Comparison of ENCODE assay signal across 13 cellular contexts in the genomic region with DNA sequence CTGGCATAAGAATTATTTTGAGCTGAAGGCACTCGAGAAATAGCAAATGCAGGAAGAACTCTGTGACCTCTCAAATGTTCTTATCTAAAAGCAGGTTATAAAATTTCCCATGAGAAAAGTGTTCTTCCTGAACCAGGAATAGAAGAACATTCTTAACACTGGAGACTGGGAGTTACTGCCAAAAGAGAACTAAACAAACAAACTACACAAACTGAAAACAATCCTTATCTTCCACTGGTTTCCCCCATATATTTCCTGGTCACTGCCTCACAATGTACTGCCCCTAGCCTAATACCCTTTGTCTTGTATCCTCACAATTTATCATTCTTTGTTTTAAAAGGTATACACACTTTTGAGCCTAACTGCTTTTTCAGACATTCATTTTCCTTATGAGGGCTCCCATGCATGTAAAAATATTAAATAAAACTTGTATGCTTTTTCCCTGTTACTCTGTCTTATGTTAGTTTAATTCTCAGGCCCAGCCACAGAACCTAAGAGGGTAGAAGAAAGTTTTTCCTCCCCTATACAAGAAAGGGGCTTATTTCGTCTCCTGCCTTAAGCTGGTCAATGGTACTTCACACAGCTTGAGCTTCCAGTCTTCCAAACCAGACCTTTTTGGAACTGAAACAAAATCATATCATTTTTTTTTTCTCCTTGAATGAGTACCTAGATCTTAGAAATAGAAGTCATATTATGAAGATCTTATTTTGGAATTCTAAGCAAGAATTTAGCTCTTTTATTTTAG.
DNase-seq lines count a peak whose midpoint lies in the region; ATAC-seq, FAIRE-seq and TF ChIP-seq lines count a peak whose summit lies in the region.
"Had no signal": no experiment of that assay in that cellular context is flagged by ENCODE, and none has a peak within 500 bp of the region (broad histone marks: within the 10 kb centered on the region; RNA-seq: fewer than 3 reads in every experiment).

No MANE protein-coding gene starts in this region.

- H3K36me3 Mint-ChIP-seq in stimulated activated naive B cell treated with anti-CD40 and anti-IgM and Interleukin-4, amounts not matched to agents 10 μg/mL and 1 μg/mL and 100 μg/mL, for 72 hours = no peaks in the 10 kb centered on the region

- H3K36me3 ChIP-seq in liver (ENCODE audit: control insufficient read depth in 4 of 4, insufficient read depth in 3 of 4, low read depth in 1 of 4, low read length in 3 of 4) (no peaks in the 10 kb centered on the region), HepG2 (replicated peaks in 1 of 2; ENCODE audit: control insufficient read depth in 1 of 2, insufficient read depth in 2 of 2, low read length in 2 of 2) (no peaks in the 10 kb centered on the region), KMS-11 (ENCODE audit: insufficient read depth) (no peaks in the 10 kb centered on the region), H7 (replicated peaks; ENCODE audit: control insufficient read depth, insufficient read depth, low read length) (no peaks in the 10 kb centered on the region)
- H3K36me3 ChIP-seq: HAP-1, left lung had no signal

- POLR2A ChIA-PET in HepG2 (lab: Yijun Ruan, JAX) = no interaction called here

- TF ChIP-seq EP300 in HepG2 (IDR thresholded peaks at IDR 0.05; ENCODE audit: low read depth in 2 of 2, low read length in 2 of 2) (no peak), HepG2 (CRISPR knock-in tag; IDR thresholded peaks at IDR 0.05; ENCODE audit: borderline replicate concordance) (no peak)

- no peak overlapping the region for H3K9ac ChIP-seq in liver (ENCODE audit: low read depth in 1 of 2, low read length in 2 of 2)
- no peak overlapping the region for H3K9ac ChIP-seq in HepG2 (ENCODE audit: insufficient read depth, low read depth, low read length)
- H3K9ac ChIP-seq in KMS-11 = no peak overlapping the region

- 70% methylated on average over 2 of the region's 2 CpGs for WGBS in liver
- 0% methylated on average over 2 of the region's 2 CpGs for WGBS in HepG2 (ENCODE audit: low lambda C conversion rate)

- in situ Hi-C loops in HepG2 (cut with HindIII; ENCODE audit: extremely low pct_ligation_motif_present, low pct_unique_long_range_greater_than_20kb) = no loop called here

- no peak overlapping the region for H3K4me3 Mint-ChIP-seq in stimulated activated naive B cell treated with anti-CD40 and anti-IgM and Interleukin-4, amounts not matched to agents 10 μg/mL and 1 μg/mL and 100 μg/mL, for 72 hours

- TF ChIP-seq CTCF in liver (IDR thresholded peaks at IDR 0.05; ENCODE audit: low read depth, low read length, missing input control) = no peak
- TF ChIP-seq CTCF in HepG2 (CRISPR knock-in tag; IDR thresholded peaks at IDR 0.05) = no peak
- no peak for TF ChIP-seq CTCF in KMS-11 (conservative IDR thresholded peaks at IDR 0.05; ENCODE audit: low read depth, low read length)

- H3K9me3 ChIP-seq in liver (ENCODE audit: control insufficient read depth in 4 of 4, low read length in 3 of 4) (no peaks in the 10 kb centered on the region), HepG2 (ENCODE audit: low read length) (no peaks in the 10 kb centered on the region)
- H3K9me3 ChIP-seq: HAP-1 had no signal

- H3K27me3 Mint-ChIP-seq in stimulated activated naive B cell treated with anti-CD40 and anti-IgM and Interleukin-4, amounts not matched to agents 10 μg/mL and 1 μg/mL and 100 μg/mL, for 72 hours = no peaks in the 10 kb centered on the region

- no peak overlapping the region for H2AFZ ChIP-seq in HepG2 (ENCODE audit: low read length)
- H2AFZ ChIP-seq in KMS-11 (ENCODE audit: low read depth) = peak overlapping the region; percentile 6; the same call in 1 of the 2 replicates

- TF ChIP-seq RAD21 in liver (IDR thresholded peaks at IDR 0.05) = no peak
- no peak for TF ChIP-seq RAD21 in HepG2 (CRISPR knock-in tag; IDR thresholded peaks at IDR 0.05)

- H3K4me1 ChIP-seq in liver (ENCODE audit: control insufficient read depth in 4 of 4, insufficient read depth in 4 of 4, low read length in 3 of 4) (no peaks in the 10 kb centered on the region), HepG2 (ENCODE audit: insufficient read depth, low read length) (no peaks in the 10 kb centered on the region), KMS-11 (ENCODE audit: low read depth, poor library complexity, severe bottlenecking) (peaks cover 42% of the 10 kb centered on the region)
- H3K4me1 ChIP-seq: foreskin keratinocyte, HAP-1, left lung had no signal

- no peak for TF ChIP-seq POLR2A in HepG2 (IDR thresholded peaks at IDR 0.05; ENCODE audit: insufficient read depth in 1 of 2, low read depth in 2 of 2, low read length in 2 of 2)

- H3K4me1 Mint-ChIP-seq in stimulated activated naive B cell treated with anti-CD40 and anti-IgM and Interleukin-4, amounts not matched to agents 10 μg/mL and 1 μg/mL and 100 μg/mL, for 72 hours = peaks cover 20 to 44% of the 10 kb centered on the region in 2 donors

- FAIRE-seq in HepG2 (lab: Jason Lieb, UNC) = no peak

- H3K27me3 ChIP-seq in liver (ENCODE audit: control insufficient read depth in 4 of 4, insufficient read depth in 4 of 4, low read length in 3 of 4) = no peaks in the 10 kb centered on the region
- H3K27me3 ChIP-seq in HepG2 (ENCODE audit: control insufficient read depth in 1 of 2, insufficient read depth in 2 of 2, low read length in 2 of 2) = no peaks in the 10 kb centered on the region
- H3K27me3 ChIP-seq in KMS-11 (ENCODE audit: insufficient read depth, low read depth) = no peaks in the 10 kb centered on the region
- no peaks in the 10 kb centered on the region for H3K27me3 ChIP-seq in H7 (ENCODE audit: control insufficient read depth, insufficient read depth, low read length)
- H3K27me3 ChIP-seq: foreskin keratinocyte, left lung had no signal

- no peak for DNase-seq in HepG2 (ENCODE audit: low spot score)
- DNase-seq in stimulated activated naive B cell treated with anti-CD40 and anti-IgM and Interleukin-4, amounts not matched to agents 10 μg/mL and 1 μg/mL and 100 μg/mL, for 72 hours = no peak
- DNase-seq in NCI-H128 (lab: John Stamatoyannopoulos, UW; ENCODE audit: unreplicated experiment) = no peak
- no peak for DNase-seq in H7
- DNase-seq in stimulated activated CD4-positive, alpha-beta T cell treated with anti-CD3 and anti-CD28 coated beads, Interleukin-15, amount 100 ng/mL, for 24 hours = no peak
- DNase-seq: foreskin keratinocyte, left lung, NCI-H524, SW 1271 had no signal

- H3K79me2 ChIP-seq in HepG2 (ENCODE audit: insufficient read depth, low read length) = no peaks in the 10 kb centered on the region
- no peaks in the 10 kb centered on the region for H3K79me2 ChIP-seq in KMS-11 (ENCODE audit: insufficient read depth, low read depth)

- intact Hi-C loops in HepG2 (cut with micrococcal nuclease; ENCODE audit: unreplicated experiment) = no loop called here

- CTCF ChIA-PET in HepG2 (lab: Yijun Ruan, JAX; ENCODE audit: low intra/inter-chr PET ratio, low total read pairs) = no interaction called here

- H4K20me1 ChIP-seq in HepG2 (ENCODE audit: insufficient read depth, low read length) = no peaks in the 10 kb centered on the region
- no peaks in the 10 kb centered on the region for H4K20me1 ChIP-seq in KMS-11 (ENCODE audit: insufficient read depth)

- no TSS peak for BruUV-seq in HepG2 (replicated peaks; lab: Mats Ljungman, UMichigan)

- H3K27ac Mint-ChIP-seq in stimulated activated naive B cell treated with anti-CD40 and anti-IgM and Interleukin-4, amounts not matched to agents 10 μg/mL and 1 μg/mL and 100 μg/mL, for 72 hours = no peak overlapping the region

- H3K27ac ChIP-seq in liver (ENCODE audit: low read depth in 1 of 2, low read length in 2 of 2) = no peak overlapping the region
- no peak overlapping the region for H3K27ac ChIP-seq in HepG2 (ENCODE audit: extremely low read length, insufficient read depth, low read length)
- peak overlapping the region; percentile 26; the same call in 1 of the 2 replicates for H3K27ac ChIP-seq in KMS-11
- H3K27ac ChIP-seq: foreskin keratinocyte, left lung had no signal

- H3K9me3 Mint-ChIP-seq in stimulated activated naive B cell treated with anti-CD40 and anti-IgM and Interleukin-4, amounts not matched to agents 10 μg/mL and 1 μg/mL and 100 μg/mL, for 72 hours = peaks cover 0 to 2% of the 10 kb centered on the region in 2 donors

- H3K4me3 ChIP-seq in liver (ENCODE audit: low read depth in 1 of 3, low read length in 3 of 3) (no peak overlapping the region), HepG2 (replicated peaks in 1 of 3; ENCODE audit: insufficient read depth in 1 of 3, low read depth in 2 of 3, low read length in 3 of 3) (no peak overlapping the region), KMS-11 (IDR thresholded peaks at IDR 0.05; ENCODE audit: insufficient read depth, low read depth, low read length) (no peak overlapping the region), H7 (ENCODE audit: insufficient read depth, low read depth, low read length) (no peak overlapping the region)
- H3K4me3 ChIP-seq: HAP-1, left lung had no signal

- ATAC-seq in HepG2 (no peak), HG02852 (IDR thresholded peaks at IDR 0.05; ENCODE audit: unreplicated experiment) (peak; percentile 37)
- peak; percentile 21 to 28 for ATAC-seq in stimulated activated naive B cell treated with anti-CD40 and anti-IgM and Interleukin-4, amounts not matched to agents 10 μg/mL and 1 μg/mL and 100 μg/mL, for 72 hours (replicated peaks)
- ATAC-seq: foreskin keratinocyte, left lung had no signal

- H3K4me2 ChIP-seq in HepG2 (ENCODE audit: low read depth, low read length) (no peak overlapping the region), KMS-11 (peak overlapping the region; percentile 48)

TF ChIP-seq in liver, 16 proteins besides CTCF, POLR2A, EP300 and RAD21:
- no peak for TF ChIP-seq YY1 (IDR thresholded peaks at IDR 0.05)
- no peak for TF ChIP-seq GABPA (IDR thresholded peaks at IDR 0.05 in 1 of 2, conservative IDR thresholded peaks at IDR 0.05 in 1 of 2)
- TF ChIP-seq NR2F2 (IDR thresholded peaks at IDR 0.05) = peak; percentile 26
- TF ChIP-seq JUND (IDR thresholded peaks at IDR 0.05) = no peak

TF ChIP-seq in HepG2, 621 proteins besides CTCF, POLR2A, EP300 and RAD21 (continues in another document):
- no peak for TF ChIP-seq ATF3 (CRISPR knock-in tag; IDR thresholded peaks at IDR 0.05)
- TF ChIP-seq ZNF503 (CRISPR knock-in tag; IDR thresholded peaks at IDR 0.05) = no peak
